Comparison of ENCODE assay signal across 13 cellular contexts in the genomic region with DNA sequence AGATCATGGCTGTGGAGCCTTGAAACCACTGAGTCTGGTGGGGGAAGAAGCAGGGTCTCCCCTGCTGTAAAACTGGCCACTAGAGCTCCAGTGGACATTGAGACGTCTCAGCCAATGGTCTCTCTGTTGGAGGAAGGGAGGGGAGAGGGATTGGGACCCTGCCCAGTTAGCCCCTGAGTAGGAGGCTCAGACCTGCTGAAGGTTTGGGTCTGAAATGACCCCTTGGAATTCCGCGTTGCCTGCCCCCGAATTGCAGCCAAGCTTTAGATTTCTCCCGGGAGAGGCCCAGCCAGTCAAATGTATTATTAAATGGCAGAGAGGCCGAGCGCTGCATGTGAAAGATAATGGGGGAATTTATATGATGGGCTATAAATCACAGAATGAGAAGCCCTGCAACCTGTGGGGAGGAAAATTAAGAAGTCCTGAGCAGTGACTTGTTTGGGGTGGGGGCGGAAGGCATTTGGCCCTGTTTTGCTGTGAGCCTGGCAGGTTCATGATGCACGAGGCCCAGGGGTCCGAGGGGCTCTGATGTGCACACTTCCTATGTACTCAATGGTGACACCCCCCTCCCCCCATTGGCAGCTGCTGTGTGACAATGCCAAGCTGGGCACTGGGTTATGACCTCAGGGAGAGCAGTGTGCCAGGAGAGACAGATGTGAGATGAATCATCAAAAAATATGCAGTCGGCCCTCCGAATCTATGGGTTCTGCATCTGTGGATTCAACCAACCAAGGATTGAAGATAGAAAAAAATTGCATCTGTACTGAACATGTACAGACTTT. TPM values are rescaled to one million over a fixed set of nuclear protein-coding genes. Genes with fewer than 3 reads are reported as not detected.
DNase-seq lines count a peak whose midpoint lies in the region; ATAC-seq and TF ChIP-seq lines count a peak whose summit lies in the region.
"Had no signal": no experiment of that assay in that cellular context is flagged by ENCODE, and none has a peak within 500 bp of the region (broad histone marks: within the 10 kb centered on the region; RNA-seq: fewer than 3 reads in every experiment).

No MANE protein-coding gene starts in this region.

- no peak overlapping the region for H3K4me3 Mint-ChIP-seq in progenitor cell of endocrine pancreas (ENCODE audit: low read depth)
- H3K4me3 Mint-ChIP-seq: activated CD8-positive, alpha-beta T cell treated with anti-CD3 and anti-CD28 coated beads, Interleukin-2, amount 10 ng/mL, durations not matched to agents 7 days and 5 days; stimulated activated naive B cell treated with anti-CD40 and anti-IgM and Interleukin-4, amounts not matched to agents 10 μg/mL and 1 μg/mL and 100 μg/mL, for 72 hours had no signal

- H3K4me1 Mint-ChIP-seq in progenitor cell of endocrine pancreas (ENCODE audit: low read depth): peaks cover 41% of the 10 kb centered on the region

- no peak for ATAC-seq in HG03045 (IDR thresholded peaks at IDR 0.05; ENCODE audit: unreplicated experiment)
- ATAC-seq: activated CD8-positive, alpha-beta T cell treated with anti-CD3 and anti-CD28 coated beads, Interleukin-2, amount 10 ng/mL, durations not matched to agents 7 days and 5 days; sciatic nerve; stimulated activated naive B cell treated with anti-CD40 and anti-IgM and Interleukin-4, amounts not matched to agents 10 μg/mL and 1 μg/mL and 100 μg/mL, for 72 hours had no signal

- H3K9me3 Mint-ChIP-seq in progenitor cell of endocrine pancreas (ENCODE audit: low read depth): no peaks in the 10 kb centered on the region

- DNase-seq in Daoy (ENCODE audit: low read depth) (peak; percentile 70), NCI-H446 treated with DMSO at 0.1 percent for 48 hours (lab: John Stamatoyannopoulos, UW) (peak; percentile 46), fibroblast of gingiva (ENCODE audit: low read depth) (peak; percentile 50), progenitor cell of endocrine pancreas (ENCODE audit: low spot score, unreplicated experiment) (no peak), T-helper 9 cell (no peak), NCI-H1092 treated with DMSO at 0.1 percent for 48 hours (lab: John Stamatoyannopoulos, UW) (no peak), GF-D8 (lab: John Stamatoyannopoulos, UW) (no peak)
- DNase-seq: activated CD8-positive, alpha-beta T cell treated with anti-CD3 and anti-CD28 coated beads, Interleukin-2, amount 10 ng/mL, durations not matched to agents 7 days and 5 days; cerebellar nuclear complex; Right ventricle myocardium superior; stimulated activated naive B cell treated with anti-CD40 and anti-IgM and Interleukin-4, amounts not matched to agents 10 μg/mL and 1 μg/mL and 100 μg/mL, for 72 hours had no signal

- TF ChIP-seq CTCF in progenitor cell of endocrine pancreas (IDR thresholded peaks at IDR 0.05; ENCODE audit: unreplicated experiment): no peak

- H3K36me3 Mint-ChIP-seq in progenitor cell of endocrine pancreas (ENCODE audit: insufficient read depth): no peaks in the 10 kb centered on the region

- H3K27me3 Mint-ChIP-seq in progenitor cell of endocrine pancreas: no peaks in the 10 kb centered on the region

- peak overlapping the region; percentile 16 for H3K27ac Mint-ChIP-seq in progenitor cell of endocrine pancreas
- H3K27ac Mint-ChIP-seq: activated CD8-positive, alpha-beta T cell treated with anti-CD3 and anti-CD28 coated beads, Interleukin-2, amount 10 ng/mL, durations not matched to agents 7 days and 5 days; stimulated activated naive B cell treated with anti-CD40 and anti-IgM and Interleukin-4, amounts not matched to agents 10 μg/mL and 1 μg/mL and 100 μg/mL, for 72 hours had no signal

RNA-seq across cellular contexts. Expression of a gene that starts 13.8 kb away (rescaled TPM):
- total RNA-seq in Daoy (2014; rRNA removed; shearing (Covaris generic)): 14.3 and 15.9 TPM in 2 replicates
- total RNA-seq in progenitor cell of endocrine pancreas: 63.2 and 67.8 TPM in 2 replicates

Comparison
In these comparisons a context has a peak if more than half of its experiments do, and no peak if none do; other contexts are left out.
1. DNase-seq: peak in Daoy (single experiment), NCI-H446 treated with DMSO at 0.1 percent for 48 hours (single experiment) and fibroblast of gingiva (single experiment); none in progenitor cell of endocrine pancreas (single experiment), T-helper 9 cell (single experiment), NCI-H1092 treated with DMSO at 0.1 percent for 48 hours (single experiment) and GF-D8 (single experiment).